ENCODE assay signal across 24 cellular contexts in the genomic region with DNA sequence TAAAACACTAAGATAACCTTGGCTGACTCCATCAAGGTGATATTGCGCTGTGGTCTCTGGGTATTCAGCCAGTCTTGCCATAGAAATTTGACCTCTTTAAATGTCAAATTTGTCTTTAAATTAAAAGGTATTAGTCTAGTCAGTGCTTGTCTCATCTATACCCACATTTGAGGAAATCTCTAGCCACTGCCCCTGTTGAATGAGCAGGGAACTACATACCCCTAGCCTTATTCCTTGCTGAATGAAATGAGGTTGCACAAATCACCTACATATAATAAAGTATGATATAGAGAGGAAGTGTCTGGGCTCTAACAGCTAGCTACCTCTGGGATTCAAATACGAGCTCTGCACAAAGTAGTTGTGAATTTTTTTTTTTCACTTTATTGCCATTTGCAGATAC.
"Had no signal": no experiment of that assay in that cellular context is flagged by ENCODE, and none has a peak within 500 bp of the region (broad histone marks: within the 10 kb centered on the region; RNA-seq: fewer than 3 reads in every experiment).

No MANE protein-coding gene starts in this region.

- H3K27me3 Mint-ChIP-seq: naive B cell had no signal

- ATAC-seq: esophagus mucosa, gastrocnemius medialis, heart right ventricle, left cardiac atrium, left lung, left ventricle myocardium superior, lower lobe of right lung, mucosa of descending colon had no signal

- H3K27ac ChIP-seq: coronary artery, dorsolateral prefrontal cortex, epithelial cell of prostate, esophagus squamous epithelium, gastrocnemius medialis, heart right ventricle, left lung, lower lobe of right lung had no signal

- H3K4me3 Mint-ChIP-seq: mesothelial cell of epicardium, naive B cell had no signal

- H3K9me3 ChIP-seq: esophagus squamous epithelium, gastrocnemius medialis, heart right ventricle, left lung, lower lobe of right lung, mucosa of descending colon had no signal

- DNase-seq: dermis blood vessel endothelial cell; dorsolateral prefrontal cortex; effector CD4-positive, alpha-beta T cell; effector memory CD4-positive, alpha-beta T cell; erythroblast; esophagus squamous epithelium; foreskin fibroblast; foreskin melanocyte; gastrocnemius medialis; glutamatergic neuron; head of caudate nucleus; heart right ventricle; hippocampal formation; left cardiac atrium; left lung; left ventricle myocardium superior; lower lobe of right lung; mesenchymal stem cell; mucosa of descending colon; naive B cell had no signal

- H3K4me1 Mint-ChIP-seq: naive B cell had no signal

- H3K36me3 ChIP-seq: esophagus squamous epithelium, gastrocnemius medialis, heart right ventricle, left lung, lower lobe of right lung had no signal

- H3K4me1 ChIP-seq: esophagus squamous epithelium, gastrocnemius medialis, heart right ventricle, left lung, lower lobe of right lung had no signal

- H3K27me3 ChIP-seq: dorsolateral prefrontal cortex, esophagus squamous epithelium, gastrocnemius medialis, heart right ventricle, left lung had no signal

- H3K4me3 ChIP-seq: coronary artery, dorsolateral prefrontal cortex, esophagus squamous epithelium, gastrocnemius medialis, heart right ventricle, left lung, lower lobe of right lung, mucosa of descending colon had no signal

- H3K36me3 Mint-ChIP-seq: mesothelial cell of epicardium, naive B cell had no signal

- H3K27ac Mint-ChIP-seq: mesothelial cell of epicardium, naive B cell had no signal
